Comparison of ENCODE assay signal across 8 cellular contexts in the genomic region with DNA sequence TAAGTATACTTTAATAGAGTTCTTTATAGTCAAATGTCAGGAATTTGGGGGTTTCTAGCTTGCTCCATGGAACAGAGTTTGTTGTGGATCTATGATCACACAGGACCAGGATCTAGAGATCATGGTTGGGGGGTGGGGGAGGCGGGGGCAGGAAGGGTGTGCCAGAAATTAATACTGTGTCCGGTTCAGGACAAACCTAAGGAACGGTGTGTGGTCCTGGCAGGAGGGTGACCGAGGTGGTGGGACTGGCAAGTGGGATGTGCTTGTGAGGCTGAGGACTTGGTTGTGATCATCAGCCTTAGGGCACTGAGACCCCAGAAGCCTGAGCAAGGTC. TPM values are rescaled to one million over a fixed set of nuclear protein-coding genes. Genes with fewer than 3 reads are reported as not detected.
A peak's percentile ranks its signal among the peaks of the same experiment; 100 is the strongest.
DNase-seq lines count a peak whose midpoint lies in the region; ATAC-seq and TF ChIP-seq lines count a peak whose summit lies in the region.

No MANE protein-coding gene starts in this region.

- intact Hi-C loops in OCI-LY7 (cut with micrococcal nuclease; ENCODE audit: unreplicated experiment), result no loop called here

- POLR2A ChIA-PET in OCI-LY7 (lab: Charles Lee), result no interaction called here

- H4K20me1 ChIP-seq in OCI-LY7 (ENCODE audit: insufficient read depth, low read length), result no peaks in the 10 kb centered on the region

- H3K4me1 Mint-ChIP-seq in effector memory CD8-positive, alpha-beta T cell (ENCODE audit: low read depth in 2 of 2), result peaks cover 0 to 8% of the 10 kb centered on the region in 2 donors
- peaks cover 8% of the 10 kb centered on the region for H3K4me1 Mint-ChIP-seq in neural crest cell

- peak overlapping the region; percentile 40; the same call in 1 of the 2 replicates for H3K4me2 ChIP-seq in OCI-LY7 (ENCODE audit: low read length)

- H2AFZ ChIP-seq in OCI-LY7 (ENCODE audit: low read length), result no peak overlapping the region; the same call in 1 of the 2 replicates

- H3K36me3 ChIP-seq in OCI-LY7 (ENCODE audit: insufficient read depth, low read length), result no peaks in the 10 kb centered on the region
- H3K36me3 ChIP-seq in SJCRH30, result no peaks in the 10 kb centered on the region

- CTCF ChIA-PET in OCI-LY7 (lab: Charles Lee; ENCODE audit: unreplicated experiment), result interaction anchor here (0.6 kb wide), 1 partner anchor 184 kb away, joined by 7 read pairs; a partner anchor contains a TSS

- H3K27me3 ChIP-seq in SJCRH30, result no peaks in the 10 kb centered on the region

- H3K27ac Mint-ChIP-seq in effector memory CD8-positive, alpha-beta T cell, result peak overlapping the region in 1 of 2 donors; percentile 38
- no peak overlapping the region for H3K27ac Mint-ChIP-seq in neural crest cell (ENCODE audit: unreplicated experiment)

- H3K4me3 ChIP-seq in OCI-LY7 (ENCODE audit: low read depth, low read length, poor library complexity, severe bottlenecking) (no peak overlapping the region), SJCRH30 (no peak overlapping the region)

- no peaks in the 10 kb centered on the region for H3K79me2 ChIP-seq in OCI-LY7 (ENCODE audit: insufficient read depth, low read depth, low read length)

- H3K36me3 Mint-ChIP-seq in effector memory CD8-positive, alpha-beta T cell (ENCODE audit: insufficient read depth), result no peaks in the 10 kb centered on the region
- H3K36me3 Mint-ChIP-seq in neural crest cell (ENCODE audit: low read depth), result no peaks in the 10 kb centered on the region

- no peaks in the 10 kb centered on the region for H3K9me3 ChIP-seq in OCI-LY7 (ENCODE audit: low read length)
- no peaks in the 10 kb centered on the region for H3K9me3 ChIP-seq in SJCRH30 (replicated peaks)

- H3K9me2 ChIP-seq in OCI-LY7 (ENCODE audit: insufficient read depth, low read length), result no peaks in the 10 kb centered on the region

- peak overlapping the region; percentile 62 for H3K27ac ChIP-seq in C4-2B
- no peak overlapping the region for H3K27ac ChIP-seq in OCI-LY7 (ENCODE audit: low read depth, low read length, poor library complexity, severe bottlenecking)
- no peak overlapping the region for H3K27ac ChIP-seq in SJCRH30

- H3K4me1 ChIP-seq in OCI-LY7 (ENCODE audit: insufficient read depth, low read length, poor library complexity, severe bottlenecking) (no peaks in the 10 kb centered on the region), SJCRH30 (0 out of 2 replicates have a peak, but pooled peaks cover 6% of the 10 kb centered on the region)

- no peak for TF ChIP-seq CTCF in C4-2B (conservative IDR thresholded peaks at IDR 0.05)
- no peak for TF ChIP-seq CTCF in OCI-LY7 (conservative IDR thresholded peaks at IDR 0.05; ENCODE audit: low read length)
- no peak for TF ChIP-seq CTCF in neural crest cell (conservative IDR thresholded peaks at IDR 0.05)

- DNase-seq in OCI-LY7 (ENCODE audit: low spot score) (no peak), neural crest cell (ENCODE audit: low read depth, low spot score) (no peak), NCI-H1694 (lab: John Stamatoyannopoulos, UW) (no peak), GF-D8 (lab: John Stamatoyannopoulos, UW) (no peak), COLO829 (ENCODE audit: low spot score) (no peak), SJCRH30 (no peak)
- no peak for DNase-seq in effector memory CD8-positive, alpha-beta T cell

- peak overlapping the region; percentile 81 to 82 for H3K4me3 Mint-ChIP-seq in effector memory CD8-positive, alpha-beta T cell
- H3K4me3 Mint-ChIP-seq in neural crest cell, result peak overlapping the region; percentile 89

- ATAC-seq in effector memory CD8-positive, alpha-beta T cell (replicated peaks), result no peak

- no peaks in the 10 kb centered on the region for H3K9me3 Mint-ChIP-seq in effector memory CD8-positive, alpha-beta T cell
- no peaks in the 10 kb centered on the region for H3K9me3 Mint-ChIP-seq in neural crest cell

- no peaks in the 10 kb centered on the region for H3K27me3 Mint-ChIP-seq in effector memory CD8-positive, alpha-beta T cell
- peaks cover 3% of the 10 kb centered on the region for H3K27me3 Mint-ChIP-seq in neural crest cell (ENCODE audit: low read depth)

- BruUV-seq in OCI-LY7 (replicated peaks; lab: Mats Ljungman, UMichigan), result no TSS peak

RNA-seq across cellular contexts. Expression of a gene that starts 27.9 kb away (rescaled TPM):
- total RNA-seq in OCI-LY7 (2014; rRNA removed; shearing (Covaris generic)), result not detected in 2 replicates
- not detected in 2 replicates for total RNA-seq in OCI-LY7 (2022)
- not detected in 2 replicates for total RNA-seq in neural crest cell
- not detected in 2 replicates for total RNA-seq in SJCRH30 (2014; rRNA removed; shearing (Covaris generic))

RNA-seq across cellular contexts. Expression of a gene that starts 41.0 kb away (rescaled TPM):
- total RNA-seq in OCI-LY7 (2014; rRNA removed; shearing (Covaris generic)), result not detected in 2 replicates
- total RNA-seq in OCI-LY7 (2022) (not detected in 2 replicates), neural crest cell (not detected in 2 replicates)
- not detected in 2 replicates for total RNA-seq in SJCRH30 (2014; rRNA removed; shearing (Covaris generic))
